7 cellular contexts compared by ENCODE assay signal in the genomic region with DNA sequence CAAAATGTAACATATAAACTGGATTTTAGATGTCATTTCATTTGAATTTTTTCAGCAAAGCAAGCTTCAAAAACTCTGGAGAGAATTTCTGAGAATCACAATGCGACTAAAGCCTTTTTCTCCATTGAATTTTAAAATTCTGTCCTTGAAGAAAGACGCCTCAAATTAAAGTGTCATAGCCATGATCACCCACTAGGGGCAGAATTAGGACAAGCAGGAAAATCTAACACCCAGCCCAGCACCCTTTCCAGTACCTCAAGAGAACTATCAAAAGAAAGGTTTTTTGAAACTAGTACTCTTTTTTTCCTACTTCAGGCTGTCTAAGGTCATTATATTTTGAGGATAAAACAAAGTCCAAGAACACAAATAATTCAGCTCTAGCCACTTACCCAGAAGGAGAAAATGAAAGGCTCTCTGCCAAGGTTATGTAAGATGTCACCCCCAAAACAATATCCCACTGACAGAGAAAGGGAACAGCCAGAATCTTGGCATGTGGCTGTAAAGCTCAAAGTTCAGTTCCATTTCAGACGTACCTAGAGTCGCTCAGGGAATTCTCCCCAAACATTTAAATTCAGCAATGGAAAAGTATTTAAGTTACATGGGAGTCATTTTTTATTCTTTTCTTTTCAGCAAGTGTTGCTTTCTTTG.
DNase-seq lines count a peak whose midpoint lies in the region; ATAC-seq and TF ChIP-seq lines count a peak whose summit lies in the region.

No MANE protein-coding gene starts in this region.

- H3K4me3 ChIP-seq in LNCaP clone FGC (ENCODE audit: low read depth, low read length) (no peak overlapping the region), upper lobe of left lung (no peak overlapping the region)

- TF ChIP-seq EP300 in upper lobe of left lung (IDR thresholded peaks at IDR 0.05): no peak

- no peak overlapping the region for H3K27ac Mint-ChIP-seq in activated CD8-positive, alpha-beta T cell treated with anti-CD3 and anti-CD28 coated beads, Interleukin-2, amount 10 ng/mL, durations not matched to agents 7 days and 5 days

- H3K4me1 Mint-ChIP-seq in activated CD8-positive, alpha-beta T cell treated with anti-CD3 and anti-CD28 coated beads, Interleukin-2, amount 10 ng/mL, durations not matched to agents 7 days and 5 days (ENCODE audit: low read depth): no peaks in the 10 kb centered on the region

- TF ChIP-seq POLR2A in upper lobe of left lung (IDR thresholded peaks at IDR 0.05): no peak

- peak; percentile 70 for TF ChIP-seq CTCF in LNCaP clone FGC (IDR thresholded peaks at IDR 0.05; ENCODE audit: control insufficient read depth, extremely low read depth, insufficient read depth)
- TF ChIP-seq CTCF in upper lobe of left lung (IDR thresholded peaks at IDR 0.05): peak; percentile 20 to 66 (median 45)

- POLR2A ChIA-PET in activated CD8-positive, alpha-beta T cell treated with anti-CD3 and anti-CD28 coated beads, Interleukin-2, amount 10 ng/mL, durations not matched to agents 7 days and 5 days (lab: Charles Lee): no interaction called here

- no peaks in the 10 kb centered on the region for H3K4me1 ChIP-seq in upper lobe of left lung

- peak; percentile 58 for ATAC-seq in GM18909 (IDR thresholded peaks at IDR 0.05; ENCODE audit: poor library complexity, unreplicated experiment)
- no peak for ATAC-seq in activated CD8-positive, alpha-beta T cell treated with anti-CD3 and anti-CD28 coated beads, Interleukin-2, amount 10 ng/mL, durations not matched to agents 7 days and 5 days
- ATAC-seq in upper lobe of left lung (ENCODE audit: low FRiP score in 2 of 2): peak in 1 of 2 donors; percentile 59
- no peak for ATAC-seq in HG02938 (IDR thresholded peaks at IDR 0.05; ENCODE audit: unreplicated experiment)

- no peak overlapping the region for H3K4me3 Mint-ChIP-seq in activated CD8-positive, alpha-beta T cell treated with anti-CD3 and anti-CD28 coated beads, Interleukin-2, amount 10 ng/mL, durations not matched to agents 7 days and 5 days

- H3K9me3 Mint-ChIP-seq in activated CD8-positive, alpha-beta T cell treated with anti-CD3 and anti-CD28 coated beads, Interleukin-2, amount 10 ng/mL, durations not matched to agents 7 days and 5 days (ENCODE audit: insufficient read depth): no peaks in the 10 kb centered on the region

- peaks cover 0 to 5% (median 0%) of the 10 kb centered on the region in 4 donors for H3K9me3 ChIP-seq in upper lobe of left lung

- H3K36me3 ChIP-seq in upper lobe of left lung: no peaks in the 10 kb centered on the region

- peaks cover 4% of the 10 kb centered on the region for H3K27me3 Mint-ChIP-seq in activated CD8-positive, alpha-beta T cell treated with anti-CD3 and anti-CD28 coated beads, Interleukin-2, amount 10 ng/mL, durations not matched to agents 7 days and 5 days (ENCODE audit: low read depth)

- WGBS in upper lobe of left lung, 2 donors: 73 to 78% methylated on average over 4 of the region's 4 CpGs

- CTCF ChIA-PET in activated CD8-positive, alpha-beta T cell treated with anti-CD3 and anti-CD28 coated beads, Interleukin-2, amount 10 ng/mL, durations not matched to agents 7 days and 5 days (lab: Charles Lee): interaction anchor here (1.8 to 2.5 kb wide), 2 partner anchors 9 to 10 kb away, joined by 5 to 8 read pairs; no protein-coding TSS in a partner anchor

- no peak overlapping the region for H3K27ac ChIP-seq in upper lobe of left lung

- H3K27me3 ChIP-seq in upper lobe of left lung: no peaks in the 10 kb centered on the region

- DNase-seq in DMS53 (lab: John Stamatoyannopoulos, UW) (peak; percentile 78), LNCaP clone FGC (ENCODE audit: low read depth) (peak; percentile 7), inferior parietal cortex (ENCODE audit: extremely low spot score) (peak; percentile 50), upper lobe of left lung (no peak)
- peak; percentile 33 for DNase-seq in activated CD8-positive, alpha-beta T cell treated with anti-CD3 and anti-CD28 coated beads, Interleukin-2, amount 10 ng/mL, durations not matched to agents 7 days and 5 days

- H3K36me3 Mint-ChIP-seq in activated CD8-positive, alpha-beta T cell treated with anti-CD3 and anti-CD28 coated beads, Interleukin-2, amount 10 ng/mL, durations not matched to agents 7 days and 5 days (ENCODE audit: low read depth): no peaks in the 10 kb centered on the region

Comparison
In these comparisons a context has a peak if more than half of its experiments do, and no peak if none do; other contexts are left out.
1. DNase-seq: peak in DMS53 (single experiment), LNCaP clone FGC (single experiment), activated CD8-positive, alpha-beta T cell treated with anti-CD3 and anti-CD28 coated beads, Interleukin-2, amount 10 ng/mL, durations not matched to agents 7 days and 5 days (single experiment) and inferior parietal cortex (single experiment); none in upper lobe of left lung (0 of 2).